In genomic region chr2:231410293-231411004, GRCh38 we compare ENCODE assay signal across 12 cellular contexts. TPM values are rescaled to one million over a fixed set of nuclear protein-coding genes. Genes with fewer than 3 reads are reported as not detected.
DNase-seq lines count a peak whose midpoint lies in the region; ATAC-seq and TF ChIP-seq lines count a peak whose summit lies in the region.
"Had no signal": no experiment of that assay in that cellular context is flagged by ENCODE, and none has a peak within 500 bp of the region (broad histone marks: within the 10 kb centered on the region; RNA-seq: fewer than 3 reads in every experiment).

No MANE protein-coding gene starts in this region.

- ATAC-seq in HG02870 (IDR thresholded peaks at IDR 0.05; ENCODE audit: unreplicated experiment) = no peak
- ATAC-seq: effector memory CD8-positive, alpha-beta T cell; stimulated activated effector memory CD8-positive, alpha-beta T cell treated with anti-CD3 and anti-CD28 coated beads, Interleukin-12 subunit alpha, Interleukin-12 subunit beta, amount 100 ng/mL, for 72 hours had no signal

- H3K27ac Mint-ChIP-seq in endothelial cell (ENCODE audit: unreplicated experiment) (no peak overlapping the region), osteocyte (ENCODE audit: unreplicated experiment) (no peak overlapping the region)
- H3K27ac Mint-ChIP-seq: activated T-helper 2 cell treated with anti-CD3 and anti-CD28 coated beads, Interferon-gamma antibody, Interleukin-2, Interleukin-4, amounts not matched to agents 10 μg/mL and 5 μg/mL and 100 μg/mL, durations not matched to agents 14 hours and 24 hours and 36 hours; effector memory CD8-positive, alpha-beta T cell; stimulated activated effector memory CD8-positive, alpha-beta T cell treated with anti-CD3 and anti-CD28 coated beads, Interleukin-12 subunit alpha, Interleukin-12 subunit beta, amount 100 ng/mL, for 72 hours had no signal

- peaks cover 2% of the 10 kb centered on the region for H3K4me1 Mint-ChIP-seq in endothelial cell (ENCODE audit: unreplicated experiment)
- peaks cover 33% of the 10 kb centered on the region for H3K4me1 Mint-ChIP-seq in osteocyte (ENCODE audit: unreplicated experiment)

- H3K27me3 Mint-ChIP-seq in endothelial cell (ENCODE audit: unreplicated experiment) (peaks cover 5% of the 10 kb centered on the region), osteocyte (ENCODE audit: unreplicated experiment) (no peaks in the 10 kb centered on the region)

- H3K4me3 Mint-ChIP-seq in endothelial cell (ENCODE audit: unreplicated experiment) (no peak overlapping the region), osteocyte (ENCODE audit: unreplicated experiment) (no peak overlapping the region)
- H3K4me3 Mint-ChIP-seq: stimulated activated effector memory CD8-positive, alpha-beta T cell treated with anti-CD3 and anti-CD28 coated beads, Interleukin-12 subunit alpha, Interleukin-12 subunit beta, amount 100 ng/mL, for 72 hours had no signal

- peak; percentile 44 for DNase-seq in activated CD4-positive, alpha-beta T cell treated with anti-CD3 and anti-CD28 coated beads for 48 hours
- DNase-seq in activated CD4-positive, alpha-beta T cell treated with anti-CD3 and anti-CD28 coated beads for 4 hours = no peak
- DNase-seq in NAMALWA (ENCODE audit: low spot score) (peak; percentile 34), endothelial cell (ENCODE audit: low spot score) (no peak), osteocyte (ENCODE audit: extremely low spot score, unreplicated experiment) (no peak), mesenteric fat pad (ENCODE audit: low spot score) (no peak), SK-N-DZ (ENCODE audit: low spot score) (no peak)
- DNase-seq: effector memory CD8-positive, alpha-beta T cell; T-helper 2 cell had no signal

- TF ChIP-seq CTCF in endothelial cell (IDR thresholded peaks at IDR 0.05; ENCODE audit: unreplicated experiment) (peak; percentile 82), osteocyte (IDR thresholded peaks at IDR 0.05) (peak; percentile 45)

- H3K36me3 Mint-ChIP-seq in endothelial cell (ENCODE audit: low read depth, unreplicated experiment) = peaks cover 6% of the 10 kb centered on the region
- no peaks in the 10 kb centered on the region for H3K36me3 Mint-ChIP-seq in osteocyte (ENCODE audit: unreplicated experiment)
- H3K36me3 Mint-ChIP-seq: stimulated activated effector memory CD8-positive, alpha-beta T cell treated with anti-CD3 and anti-CD28 coated beads, Interleukin-12 subunit alpha, Interleukin-12 subunit beta, amount 100 ng/mL, for 72 hours had no signal

- H3K9me3 Mint-ChIP-seq in endothelial cell (ENCODE audit: unreplicated experiment) (no peaks in the 10 kb centered on the region), osteocyte (ENCODE audit: unreplicated experiment) (peaks cover 4% of the 10 kb centered on the region)

RNA-seq across cellular contexts. Expression of gene B3GNT7, which starts 14.9 kb away (rescaled TPM):
- 5.3 TPM for total RNA-seq in endothelial cell (ENCODE audit: unreplicated experiment)
- 1.1 and 1.5 TPM in 2 replicates for total RNA-seq in osteocyte
- 3.9 TPM for total RNA-seq in mesenteric fat pad
- polyA plus RNA-seq in SK-N-DZ (2014; cell fraction: cytosol; rRNA removed) = 0.24 TPM in 1 of 2 replicates, not detected in the other
- polyA plus RNA-seq in SK-N-DZ (2014; cell fraction: nucleus; rRNA removed) = 0.07 TPM in 1 of 2 replicates, not detected in the other

RNA-seq across cellular contexts. Expression of gene NCL, which starts 53.8 kb away (rescaled TPM):
- total RNA-seq in endothelial cell (ENCODE audit: unreplicated experiment) (346 TPM), osteocyte (407 and 421 TPM in 2 replicates), mesenteric fat pad (512 TPM)
- 110 and 119 TPM in 2 replicates for polyA plus RNA-seq in SK-N-DZ (2014; cell fraction: cytosol; rRNA removed)
- polyA plus RNA-seq in SK-N-DZ (2014; cell fraction: nucleus; rRNA removed) = 111 and 267 TPM in 2 replicates

Comparison
In these comparisons a context has a peak if more than half of its experiments do, and no peak if none do; other contexts are left out.
1. DNase-seq: peak in activated CD4-positive, alpha-beta T cell treated with anti-CD3 and anti-CD28 coated beads for 48 hours (single experiment) and NAMALWA (single experiment); none in activated CD4-positive, alpha-beta T cell treated with anti-CD3 and anti-CD28 coated beads for 4 hours (0 of 2), endothelial cell (single experiment), osteocyte (single experiment), mesenteric fat pad (single experiment) and SK-N-DZ (single experiment).